Comparison of ENCODE assay signal across 8 cellular contexts in genomic region chr11:102345923-102346322, GRCh38. TPM values are rescaled to one million over a fixed set of nuclear protein-coding genes. Genes with fewer than 3 reads are reported as not detected.
DNase-seq lines count a peak whose midpoint lies in the region; ATAC-seq and TF ChIP-seq lines count a peak whose summit lies in the region.

No MANE protein-coding gene starts in this region.

- peak overlapping the region; percentile 99 for H3K27ac ChIP-seq in GM23248
- H3K27ac ChIP-seq in Peyer's patch: peak overlapping the region; percentile 91 to 99 (median 96)
- H3K27ac ChIP-seq in dorsolateral prefrontal cortex: peak overlapping the region in 56 of 59 donors; percentile 52 to 99 (median 98)

- peaks cover 39% of the 10 kb centered on the region for H3F3A ChIP-seq in GM23248 (ENCODE audit: insufficient read depth)

- 0% methylated on average over 8 of the region's 8 CpGs for WGBS in GM23248 (ENCODE audit: low coverage in 1 of 2, low lambda C conversion rate in 2 of 2, missing lambda C conversion rate in 2 of 2), 2 experiments

- peaks cover 14% of the 10 kb centered on the region for H3K36me3 Mint-ChIP-seq in nephron progenitor cell (ENCODE audit: low read depth)

- peak overlapping the region; percentile 87 for H3K4me3 Mint-ChIP-seq in nephron progenitor cell

- in situ Hi-C loops in GM23248 (cut with MboI): no loop called here

- no peaks in the 10 kb centered on the region for H3K27me3 ChIP-seq in GM23248 (replicated peaks; ENCODE audit: insufficient read depth)
- no peaks in the 10 kb centered on the region for H3K27me3 ChIP-seq in Peyer's patch
- H3K27me3 ChIP-seq in dorsolateral prefrontal cortex: no peaks in the 10 kb centered on the region

- TF ChIP-seq CTCF in Peyer's patch (IDR thresholded peaks at IDR 0.05): no peak
- TF ChIP-seq CTCF in dorsolateral prefrontal cortex (IDR thresholded peaks at IDR 0.05 in 54 of 56, conservative IDR thresholded peaks at IDR 0.05 in 2 of 56; ENCODE audit: low read depth in 1 of 56, partially characterized antibody in 56 of 56): no peak
- TF ChIP-seq CTCF in nephron progenitor cell (IDR thresholded peaks at IDR 0.05): no peak

- H3K9me3 Mint-ChIP-seq in nephron progenitor cell: no peaks in the 10 kb centered on the region

- peaks cover 31% of the 10 kb centered on the region for H3K4me1 ChIP-seq in GM23248 (ENCODE audit: insufficient read depth)
- H3K4me1 ChIP-seq in Peyer's patch: peaks cover 0 to 23% (median 2%) of the 10 kb centered on the region in 4 donors

- intact Hi-C loops in dorsolateral prefrontal cortex (cut with DNase I) (loop anchor here (2.0 to 10.0 kb wide), 6 partner anchors 29 to 269 kb away; partner anchors contain the start of genes BIRC3 (in 1 of the 2) and TMEM123 (in 1 of the 2)), posterior vena cava (cut with DNase I) (loop anchor here in 1 of 2 donors (10.0 kb wide), 1 partner anchor 61 kb away; no protein-coding TSS in a partner anchor)

- H3K36me3 ChIP-seq in GM23248 (ENCODE audit: low read depth) (peaks cover 4% of the 10 kb centered on the region; the same call in 1 of the 2 replicates), Peyer's patch (peaks cover 0 to 12% (median 0%) of the 10 kb centered on the region in 3 donors)

- H3K9ac ChIP-seq in GM23248: peak overlapping the region; percentile 99

- peak overlapping the region; percentile 99 for H3K4me3 ChIP-seq in GM23248
- H3K4me3 ChIP-seq in Peyer's patch: peak overlapping the region; percentile 57 to 85 (median 74)
- H3K4me3 ChIP-seq in dorsolateral prefrontal cortex: peak overlapping the region; percentile 69 to 98 (median 87)

- no peaks in the 10 kb centered on the region for H3K27me3 Mint-ChIP-seq in nephron progenitor cell (ENCODE audit: low read depth, poor library complexity)

- peaks cover 42% of the 10 kb centered on the region for H3K4me1 Mint-ChIP-seq in nephron progenitor cell

- H3K79me2 ChIP-seq in GM23248 (ENCODE audit: insufficient read depth): peaks cover 39% of the 10 kb centered on the region

- DNase-seq in GM23248 (peak; percentile 58), Peyer's patch (no peak), dorsolateral prefrontal cortex (no peak), nephron progenitor cell (no peak), hepatic stellate cell (ENCODE audit: low spot score) (no peak), NCI-H774 (lab: John Stamatoyannopoulos, UW) (no peak), posterior vena cava (ENCODE audit: low spot score) (no peak), left lobe of liver (ENCODE audit: low spot score) (no peak)

- H3K27ac Mint-ChIP-seq in nephron progenitor cell: peak overlapping the region; percentile 88

- H3K9me3 ChIP-seq in GM23248 (ENCODE audit: low read depth): no peaks in the 10 kb centered on the region
- H3K9me3 ChIP-seq in Peyer's patch: no peaks in the 10 kb centered on the region

- H3K4me2 ChIP-seq in GM23248 (ENCODE audit: unreplicated experiment): peak overlapping the region; percentile 98

- no peaks in the 10 kb centered on the region for H3K9me2 ChIP-seq in GM23248 (ENCODE audit: insufficient read depth)

- H4K20me1 ChIP-seq in GM23248 (ENCODE audit: insufficient read depth): 0 out of 2 replicates have a peak, but pooled peaks cover 3% of the 10 kb centered on the region

- TF ChIP-seq POLR2A in Peyer's patch (IDR thresholded peaks at IDR 0.05): no peak

- H2AFZ ChIP-seq in GM23248: peak overlapping the region; percentile 77

- no peak for ATAC-seq in left lobe of liver

RNA-seq across cellular contexts. Expression of gene BIRC2, which starts 1.1 kb away (rescaled TPM):
- total RNA-seq in GM23248 (2014; rRNA removed; shearing (Covaris generic)): 73.7 and 104 TPM in 2 replicates
- 60.7 and 63.2 TPM in 2 replicates for polyA plus RNA-seq in GM23248 (2016; fragmentation: Nextera tagmentation; extraction: Ambion mirVana)
- total RNA-seq in Peyer's patch: 10 to 100 TPM; 30.5 to 88.8 (median 60.8) TPM
- 10 to 100 TPM; 29.0 to 61.1 (median 39.8) TPM for total RNA-seq in dorsolateral prefrontal cortex
- 10 to 100 TPM; 36.5 to 44.9 TPM for total RNA-seq in posterior vena cava
- total RNA-seq in left lobe of liver: 20.8 TPM

RNA-seq across cellular contexts. Expression of gene BIRC3, which starts 28.6 kb away (rescaled TPM):
- 0.89 and 0.97 TPM in 2 replicates for total RNA-seq in GM23248 (2014; rRNA removed; shearing (Covaris generic))
- polyA plus RNA-seq in GM23248 (2016; fragmentation: Nextera tagmentation; extraction: Ambion mirVana): 0.57 and 0.79 TPM in 2 replicates
- total RNA-seq in Peyer's patch: 100 to 1,000 TPM in 2 of 4 donors, 10 to 100 TPM in 2; 33.8 to 160 (median 92.3) TPM
- total RNA-seq in dorsolateral prefrontal cortex: 1 to 10 TPM; 1.5 to 9.7 (median 3.6) TPM
- 10 to 100 TPM; 11.4 to 37.0 TPM for total RNA-seq in posterior vena cava
- total RNA-seq in left lobe of liver: 2.1 TPM
